In genomic region chr10:5356479-5356763, GRCh38 we compare ENCODE assay signal across 25 cellular contexts. TPM values are rescaled to one million over a fixed set of nuclear protein-coding genes. Genes with fewer than 3 reads are reported as not detected.
"Had no signal": no experiment of that assay in that cellular context is flagged by ENCODE, and none has a peak within 500 bp of the region (broad histone marks: within the 10 kb centered on the region; RNA-seq: fewer than 3 reads in every experiment).

No MANE protein-coding gene starts in this region.

- H3K27me3 ChIP-seq: body of pancreas, cardiac muscle cell, thyroid gland had no signal

- DNase-seq: activated CD4-positive, CD25-positive, alpha-beta regulatory T cell treated with anti-CD3 and anti-CD28 coated beads, Interleukin-2, amount 50 U/mL, for 72 hours; anterior cingulate cortex; body of pancreas; heart right ventricle; left colon; mesenchymal stem cell; mucosa of descending colon; nucleus accumbens; right cardiac atrium; stimulated activated CD4-positive, alpha-beta T cell treated with anti-CD3 and anti-CD28 coated beads, Interleukin-4, amount 100 ng/mL, for 24 hours; stimulated activated naive CD4-positive, alpha-beta T cell treated with Interleukin-2 at 50 U/mL for 16 hours; substantia nigra; thyroid gland; upper lobe of right lung; WERI-Rb-1 had no signal

- H3K36me3 ChIP-seq: cardiac muscle cell, heart right ventricle, thyroid gland, upper lobe of right lung, WERI-Rb-1 had no signal

- H3K27ac ChIP-seq: body of pancreas, cardiac muscle cell, heart right ventricle, parathyroid adenoma, thyroid gland, upper lobe of right lung, WERI-Rb-1 had no signal

- H3K4me3 Mint-ChIP-seq: T-helper 2 cell treated with Interferon-gamma antibody and Interleukin-4, amounts not matched to agents 5 μg/mL and 100 μg/mL, for 36 hours had no signal

- H3K9me3 Mint-ChIP-seq: T-helper 2 cell treated with Interferon-gamma antibody and Interleukin-4, amounts not matched to agents 5 μg/mL and 100 μg/mL, for 36 hours had no signal

- H3K4me3 ChIP-seq: body of pancreas, cardiac muscle cell, heart right ventricle, mucosa of descending colon, thyroid gland, upper lobe of right lung had no signal

- H3K27ac Mint-ChIP-seq: T-helper 2 cell treated with Interferon-gamma antibody and Interleukin-4, amounts not matched to agents 5 μg/mL and 100 μg/mL, for 36 hours had no signal

- H3K4me1 ChIP-seq: body of pancreas, heart right ventricle, parathyroid adenoma, thyroid gland, upper lobe of right lung had no signal

- ATAC-seq: body of pancreas, heart right ventricle, left colon, mucosa of descending colon, right cardiac atrium, upper lobe of right lung had no signal

- H3K9me3 ChIP-seq: body of pancreas, heart right ventricle, mucosa of descending colon, thyroid gland, upper lobe of right lung had no signal

RNA-seq across cellular contexts. Expression of gene UCN3, which starts 8.3 kb away (rescaled TPM):
- total RNA-seq: activated CD8-positive, alpha-beta memory T cell treated with anti-CD3 and anti-CD28 coated beads for 36 hours; cardiac muscle cell; epithelial cell of proximal tubule; fibroblast of villous mesenchyme; heart right ventricle; lower leg skin; pulmonary artery endothelial cell; right cardiac atrium; thyroid gland had no signal
- polyA plus RNA-seq: cardiac muscle cell, heart right ventricle, keratinocyte, neural cell, right cardiac atrium had no signal

RNA-seq across cellular contexts. Expression of gene TUBAL3, which starts 48.2 kb away (rescaled TPM):
- total RNA-seq: activated CD8-positive, alpha-beta memory T cell treated with anti-CD3 and anti-CD28 coated beads for 36 hours; body of pancreas; cardiac muscle cell; epithelial cell of proximal tubule; fibroblast of villous mesenchyme; upper lobe of right lung had no signal
- polyA plus RNA-seq: cardiac muscle cell, neural cell had no signal
